17 cellular contexts compared by ENCODE assay signal in genomic region chr6:811806-812205, GRCh38.
DNase-seq lines count a peak whose midpoint lies in the region; ATAC-seq and TF ChIP-seq lines count a peak whose summit lies in the region.
"Had no signal": no experiment of that assay in that cellular context is flagged by ENCODE, and none has a peak within 500 bp of the region (broad histone marks: within the 10 kb centered on the region; RNA-seq: fewer than 3 reads in every experiment).

No MANE protein-coding gene starts in this region.

- no peaks in the 10 kb centered on the region for H3K9me3 ChIP-seq in adipocyte (ENCODE audit: control insufficient read depth, low read length)
- no peaks in the 10 kb centered on the region for H3K9me3 ChIP-seq in left lung
- H3K9me3 ChIP-seq in CD8-positive, alpha-beta T cell (ENCODE audit: low read length), result no peaks in the 10 kb centered on the region

- no peak overlapping the region for H3K27ac ChIP-seq in left lung
- no peak overlapping the region for H3K27ac ChIP-seq in CD8-positive, alpha-beta T cell (ENCODE audit: low read depth, low read length)
- H3K27ac ChIP-seq: C4-2B, KMS-11 had no signal

- intact Hi-C loops in left lung (cut with DNase I), result no loop called here
- intact Hi-C loops in CD8-positive, alpha-beta T cell (cut with DNase I, micrococcal nuclease), result no loop called here
- intact Hi-C loops in activated CD4-positive, alpha-beta T cell treated with anti-CD3 and anti-CD28 coated beads for 36 hours (cut with DNase I, micrococcal nuclease), result no loop called here

- DNase-seq in BJ (ENCODE audit: low read depth), result peak; percentile 34
- peak; percentile 57 for DNase-seq in adipocyte (ENCODE audit: low read depth)
- DNase-seq in fibroblast of gingiva (ENCODE audit: low read depth), result peak; percentile 43
- DNase-seq in left lung, result no peak
- no peak for DNase-seq in NK-92 (lab: John Stamatoyannopoulos, UW; ENCODE audit: unreplicated experiment)
- no peak for DNase-seq in CD8-positive, alpha-beta T cell
- no peak for DNase-seq in activated CD4-positive, alpha-beta T cell treated with anti-CD3 and anti-CD28 coated beads for 36 hours
- no peak for DNase-seq in NCI-H524 (lab: John Stamatoyannopoulos, UW)
- DNase-seq: ACHN; CD4-positive, alpha-beta T cell; DMS153; DMS79; GF-D8; H9 had no signal

- TF ChIP-seq CTCF in BJ (IDR thresholded peaks at IDR 0.05; ENCODE audit: insufficient read depth, low read depth, low read length) (no peak), left lung (IDR thresholded peaks at IDR 0.05) (no peak)
- TF ChIP-seq CTCF in CD8-positive, alpha-beta T cell (IDR thresholded peaks at IDR 0.05), result no peak

- H3K9me3 Mint-ChIP-seq in CD8-positive, alpha-beta T cell, result no peaks in the 10 kb centered on the region
- no peaks in the 10 kb centered on the region for H3K9me3 Mint-ChIP-seq in activated CD4-positive, alpha-beta T cell treated with anti-CD3 and anti-CD28 coated beads for 36 hours (ENCODE audit: low read depth)
- H3K9me3 Mint-ChIP-seq: CD4-positive, alpha-beta T cell; H9 had no signal

- H3K4me3 ChIP-seq in BJ (ENCODE audit: low read depth, low read length), result no peak overlapping the region
- H3K4me3 ChIP-seq in adipocyte (ENCODE audit: low read length), result no peak overlapping the region
- H3K4me3 ChIP-seq in left lung, result no peak overlapping the region
- no peak overlapping the region for H3K4me3 ChIP-seq in CD8-positive, alpha-beta T cell (ENCODE audit: low read depth, low read length)

- H3K36me3 ChIP-seq in BJ (ENCODE audit: control insufficient read depth, insufficient read depth, low read length) (no peaks in the 10 kb centered on the region), adipocyte (ENCODE audit: control insufficient read depth, insufficient read depth, low read length, severe bottlenecking) (no peaks in the 10 kb centered on the region), left lung (no peaks in the 10 kb centered on the region)
- H3K36me3 ChIP-seq in CD8-positive, alpha-beta T cell (ENCODE audit: insufficient read depth, low read length), result no peaks in the 10 kb centered on the region

- no peaks in the 10 kb centered on the region for H3K36me3 Mint-ChIP-seq in CD8-positive, alpha-beta T cell
- H3K36me3 Mint-ChIP-seq in activated CD4-positive, alpha-beta T cell treated with anti-CD3 and anti-CD28 coated beads for 36 hours (ENCODE audit: low read depth), result no peaks in the 10 kb centered on the region

- CTCF ChIA-PET in BJ (lab: Yijun Ruan, JAX), result no interaction called here
- CTCF ChIA-PET in CD8-positive, alpha-beta T cell (lab: Charles Lee), result interaction anchor here (1.8 kb wide), 1 partner anchor 13 kb away, joined by 7 read pairs; no protein-coding TSS in a partner anchor
- CTCF ChIA-PET in activated CD4-positive, alpha-beta T cell treated with anti-CD3 and anti-CD28 coated beads for 36 hours (lab: Charles Lee), result no interaction called here

- peaks cover 2% of the 10 kb centered on the region for H3K27me3 ChIP-seq in BJ (ENCODE audit: control insufficient read depth, insufficient read depth, low read length)
- peaks cover 3% of the 10 kb centered on the region for H3K27me3 ChIP-seq in adipocyte (replicated peaks; ENCODE audit: control insufficient read depth, insufficient read depth, low read length)
- no peaks in the 10 kb centered on the region for H3K27me3 ChIP-seq in left lung
- H3K27me3 ChIP-seq in CD8-positive, alpha-beta T cell (ENCODE audit: insufficient read depth, low read length), result no peaks in the 10 kb centered on the region

- no peak overlapping the region for H3K4me3 Mint-ChIP-seq in CD8-positive, alpha-beta T cell
- H3K4me3 Mint-ChIP-seq in activated CD4-positive, alpha-beta T cell treated with anti-CD3 and anti-CD28 coated beads for 36 hours, result no peak overlapping the region
- H3K4me3 Mint-ChIP-seq: B cell; CD4-positive, alpha-beta T cell; H9 had no signal

- H3K4me1 ChIP-seq in adipocyte (ENCODE audit: control insufficient read depth, insufficient read depth, low read length) (no peaks in the 10 kb centered on the region), left lung (no peaks in the 10 kb centered on the region)
- H3K4me1 ChIP-seq in CD8-positive, alpha-beta T cell (ENCODE audit: insufficient read depth, low read length), result no peaks in the 10 kb centered on the region

- POLR2A ChIA-PET in BJ (lab: Charles Lee), result no interaction called here
- POLR2A ChIA-PET in CD8-positive, alpha-beta T cell (lab: Charles Lee), result no interaction called here
- POLR2A ChIA-PET in activated CD4-positive, alpha-beta T cell treated with anti-CD3 and anti-CD28 coated beads for 36 hours (lab: Charles Lee), result no interaction called here

- peaks cover 1% of the 10 kb centered on the region for H3K27me3 Mint-ChIP-seq in CD8-positive, alpha-beta T cell (ENCODE audit: low read depth)
- peaks cover 10% of the 10 kb centered on the region for H3K27me3 Mint-ChIP-seq in activated CD4-positive, alpha-beta T cell treated with anti-CD3 and anti-CD28 coated beads for 36 hours

- H3K27ac Mint-ChIP-seq in CD8-positive, alpha-beta T cell, result no peak overlapping the region
- no peak overlapping the region for H3K27ac Mint-ChIP-seq in activated CD4-positive, alpha-beta T cell treated with anti-CD3 and anti-CD28 coated beads for 36 hours
- H3K27ac Mint-ChIP-seq: B cell; CD4-positive, alpha-beta T cell; H9 had no signal

- ATAC-seq in left lung, result peak; percentile 31
- ATAC-seq in CD8-positive, alpha-beta T cell, result no peak
- no peak for ATAC-seq in activated CD4-positive, alpha-beta T cell treated with anti-CD3 and anti-CD28 coated beads for 36 hours

- no peak overlapping the region for H3K9ac ChIP-seq in adipocyte (ENCODE audit: low read length)
- H3K9ac ChIP-seq: KMS-11 had no signal

- peaks cover 5% of the 10 kb centered on the region for H3K4me1 Mint-ChIP-seq in CD8-positive, alpha-beta T cell (ENCODE audit: low read depth)
- peaks cover 8% of the 10 kb centered on the region for H3K4me1 Mint-ChIP-seq in activated CD4-positive, alpha-beta T cell treated with anti-CD3 and anti-CD28 coated beads for 36 hours

Comparison
In these comparisons a context has a peak if more than half of its experiments do, and no peak if none do; other contexts are left out.
1. DNase-seq: peak in BJ (single experiment), adipocyte (single experiment) and fibroblast of gingiva (single experiment); none in left lung (0 of 2), NK-92 (single experiment), CD8-positive, alpha-beta T cell (0 of 7), activated CD4-positive, alpha-beta T cell treated with anti-CD3 and anti-CD28 coated beads for 36 hours (single experiment) and NCI-H524 (0 of 2).